ENCODE assay signal across 8 cellular contexts in genomic region chr7:129502708-129503685, GRCh38. TPM values are rescaled to one million over a fixed set of nuclear protein-coding genes. Genes with fewer than 3 reads are reported as not detected.
A peak's percentile ranks its signal among the peaks of the same experiment; 100 is the strongest.
DNase-seq lines count a peak whose midpoint lies in the region; ATAC-seq and TF ChIP-seq lines count a peak whose summit lies in the region.

No MANE protein-coding gene starts in this region.

- no peak for TF ChIP-seq CTCF in GM06990 (IDR thresholded peaks at IDR 0.05; ENCODE audit: insufficient read depth, low read length, poor library complexity, severe bottlenecking)

- no peaks in the 10 kb centered on the region for H3K27me3 Mint-ChIP-seq in T-cell

- peak overlapping the region; percentile 4 to 32 for H3K9ac ChIP-seq in duodenal mucosa (ENCODE audit: low read depth in 1 of 2, low read length in 2 of 2)

- peak overlapping the region; percentile 76 to 87 (median 80) for H3K4me3 Mint-ChIP-seq in T-cell

- POLR2A ChIA-PET in T-cell (lab: Charles Lee) = interaction anchor here in 1 of 2 donors (0.6 to 0.7 kb wide), 2 partner anchors 45 to 175 kb away, joined by 4 to 6 read pairs; no protein-coding TSS in a partner anchor

- H3K27me3 ChIP-seq in GM06990 (replicated peaks; ENCODE audit: control insufficient read depth, insufficient read depth, low read length) (no peaks in the 10 kb centered on the region), duodenal mucosa (ENCODE audit: control insufficient read depth in 1 of 2, insufficient read depth in 2 of 2, low read length in 2 of 2) (peaks cover 5 to 7% of the 10 kb centered on the region in 2 donors), muscle layer of duodenum (ENCODE audit: low read depth, low read length) (no peaks in the 10 kb centered on the region)

- no peaks in the 10 kb centered on the region for H3K36me3 Mint-ChIP-seq in T-cell

- H3K4me3 ChIP-seq in GM06990 (replicated peaks; ENCODE audit: low read depth, low read length) (peak overlapping the region; percentile 66), duodenal mucosa (ENCODE audit: low read depth in 1 of 2, low read length in 2 of 2) (peak overlapping the region; percentile 58 to 65), muscle layer of duodenum (ENCODE audit: low read depth in 1 of 2, low read length in 2 of 2) (peak overlapping the region; percentile 11 to 79)

- peak overlapping the region; percentile 77 for H3K27ac Mint-ChIP-seq in T-cell

- no peaks in the 10 kb centered on the region for H3K9me3 Mint-ChIP-seq in T-cell

- H3K4me1 ChIP-seq in duodenal mucosa (ENCODE audit: control insufficient read depth in 1 of 2, insufficient read depth in 2 of 2, low read length in 2 of 2) (peaks cover 7 to 11% of the 10 kb centered on the region in 2 donors), muscle layer of duodenum (ENCODE audit: control insufficient read depth in 1 of 2, insufficient read depth in 2 of 2, low read length in 2 of 2) (peaks cover 3 to 11% of the 10 kb centered on the region in 2 donors)

- H3K36me3 ChIP-seq in GM06990 (ENCODE audit: control insufficient read depth, insufficient read depth, low read length) (no peaks in the 10 kb centered on the region), duodenal mucosa (ENCODE audit: control insufficient read depth in 1 of 2, insufficient read depth in 2 of 2, low read length in 2 of 2) (no peaks in the 10 kb centered on the region), muscle layer of duodenum (ENCODE audit: control insufficient read depth in 1 of 2, insufficient read depth in 2 of 2, low read length in 2 of 2) (no peaks in the 10 kb centered on the region)

- DNase-seq in GM06990 (ENCODE audit: extremely low read depth, insufficient read length) (peak; percentile 33), T-cell (peak in 9 of 34 experiments; percentile 3 to 16 (median 5)), superior temporal gyrus (ENCODE audit: extremely low spot score) (no peak), KG1 (lab: John Stamatoyannopoulos, UW) (no peak), activated gamma-delta T cell (lab: John Stamatoyannopoulos, UW) (no peak)

- ATAC-seq in HG02840 (IDR thresholded peaks at IDR 0.05; ENCODE audit: low FRiP score, unreplicated experiment) (peak; percentile 7), T-cell (replicated peaks in 1 of 4) (peak in 2 of 4 experiments; percentile 13 to 20)

- CTCF ChIA-PET in T-cell (lab: Charles Lee) = interaction anchor here (0.5 to 0.6 kb wide), 2 partner anchors 41 to 679 kb away, joined by 3 to 6 read pairs; no protein-coding TSS in a partner anchor

- H3K9me3 ChIP-seq in duodenal mucosa (ENCODE audit: control insufficient read depth in 1 of 2, low read length in 2 of 2) = no peaks in the 10 kb centered on the region
- H3K9me3 ChIP-seq in muscle layer of duodenum (ENCODE audit: control insufficient read depth in 1 of 2, low read length in 2 of 2) = no peaks in the 10 kb centered on the region

- peaks cover 12 to 24% (median 15%) of the 10 kb centered on the region in 3 donors for H3K4me1 Mint-ChIP-seq in T-cell

- no peak overlapping the region for H3K27ac ChIP-seq in duodenal mucosa (ENCODE audit: low read depth, low read length)
- H3K27ac ChIP-seq in muscle layer of duodenum (ENCODE audit: low read length) = no peak overlapping the region

RNA-seq across cellular contexts. Expression of gene SMKR1, which starts 0.7 kb away (rescaled TPM):
- 1 to 10 TPM; 1.3 to 3.6 (median 2.2) TPM for total RNA-seq in T-cell
